8 cellular contexts compared by ENCODE assay signal in genomic region chr12:109097435-109098141, GRCh38. TPM values are rescaled to one million over a fixed set of nuclear protein-coding genes. Genes with fewer than 3 reads are reported as not detected.
DNase-seq lines count a peak whose midpoint lies in the region; ATAC-seq and TF ChIP-seq lines count a peak whose summit lies in the region.

UNG (plus strand) TSS chr12:109097597; CDS start chr12:109097680, 83 bp downstream.

- peaks cover 17% of the 10 kb centered on the region for H3K4me1 ChIP-seq in PC-3 (ENCODE audit: insufficient read depth, low read length)
- H3K4me1 ChIP-seq in mucosa of descending colon (ENCODE audit: low read depth), result peaks cover 20% of the 10 kb centered on the region

- intact Hi-C loops in PC-3 (cut with micrococcal nuclease), result loop anchor here (1.0 to 10.0 kb wide), 3 partner anchors 95 to 582 kb away; partner anchors contain the start of genes CORO1C and FICD
- intact Hi-C loops in mucosa of descending colon (cut with DNase I, micrococcal nuclease), result loop anchor here in 1 of 2 donors (10.0 kb wide), 1 partner anchor 533 kb away; the partner anchor contains the start of genes ISCU and SART3

- H3K79me2 ChIP-seq in PC-3 (ENCODE audit: low read length), result peaks cover 35% of the 10 kb centered on the region

- peak within 1 kb of the TSS; percentile 77 for H3K4me3 ChIP-seq in Jurkat, Clone E6-1 (ENCODE audit: low read length)
- peak within 1 kb of the TSS; percentile 83 for H3K4me3 ChIP-seq in PC-3 (ENCODE audit: low read length)
- H3K4me3 ChIP-seq in epithelial cell of esophagus (ENCODE audit: low read length), result peak within 1 kb of the TSS; percentile 76
- peak within 1 kb of the TSS; percentile 29 for H3K4me3 ChIP-seq in mucosa of descending colon

- H3K36me3 ChIP-seq in PC-3 (ENCODE audit: low read depth, low read length) (peaks cover 21% of the 10 kb centered on the region), mucosa of descending colon (ENCODE audit: low read depth) (peaks cover 3% of the 10 kb centered on the region)

- H3K4me2 ChIP-seq in PC-3 (ENCODE audit: low read length), result peak within 1 kb of the TSS; percentile 95

- no peaks in the 10 kb centered on the region for H3K27me3 ChIP-seq in PC-3 (ENCODE audit: low read length)

- peak within 1 kb of the TSS; percentile 96 for H3K9ac ChIP-seq in PC-3 (ENCODE audit: low read length)

- POLR2A ChIA-PET in PC-3 (lab: Charles Lee; ENCODE audit: unreplicated experiment), result no interaction called here

- BruUV-seq in PC-3 (replicated peaks; lab: Mats Ljungman, UMichigan), result no TSS peak

- H4K20me1 ChIP-seq in PC-3 (ENCODE audit: low read length), result peaks cover 22% of the 10 kb centered on the region

- peak within 1 kb of the TSS; percentile 97 for H2AFZ ChIP-seq in PC-3 (ENCODE audit: low read length)

- no peaks in the 10 kb centered on the region for H3K9me2 ChIP-seq in PC-3 (replicated peaks; ENCODE audit: low read length)

- H3F3A ChIP-seq in PC-3 (ENCODE audit: low read length, unreplicated experiment), result no peaks in the 10 kb centered on the region

- ATAC-seq in GM21619 (IDR thresholded peaks at IDR 0.05; ENCODE audit: unreplicated experiment) (peak; percentile 87), PC-3 (peak; percentile 92), mucosa of descending colon (peak; percentile 94)

- DNase-seq in DMS114 treated with DMSO at 0.1 percent for 48 hours (lab: John Stamatoyannopoulos, UW; ENCODE audit: unreplicated experiment), result peak; percentile 91
- DNase-seq in Jurkat, Clone E6-1 (ENCODE audit: low read depth, low spot score), result peak; percentile 91
- peak; percentile 98 for DNase-seq in PC-3
- DNase-seq in activated T-cell treated with anti-CD3 and anti-CD28 coated beads for 4 hours, result peak; percentile 97
- DNase-seq in epithelial cell of esophagus (ENCODE audit: low read depth), result peak; percentile 97
- DNase-seq in mucosa of descending colon, result peak; percentile 97 to 99 (median 98)
- peak; percentile 93 for DNase-seq in stimulated activated CD8-positive, alpha-beta memory T cell treated with anti-CD3 and anti-CD28 coated beads, Interleukin-4, amount 100 ng/mL, for 1 hour (ENCODE audit: low read depth in 2 of 2, low spot score in 1 of 2)

- peak within 1 kb of the TSS; percentile 75 for H3K27ac ChIP-seq in PC-3 (ENCODE audit: low read length)

- CTCF ChIA-PET in PC-3 (lab: Charles Lee), result interaction anchor here (1.5 kb wide), 1 partner anchor 14 kb away, joined by 4 read pairs; no protein-coding TSS in a partner anchor

- no peaks in the 10 kb centered on the region for H3K9me3 ChIP-seq in PC-3 (ENCODE audit: low read length)
- no peaks in the 10 kb centered on the region for H3K9me3 ChIP-seq in mucosa of descending colon

- no peak for TF ChIP-seq CTCF in PC-3 (conservative IDR thresholded peaks at IDR 0.05; ENCODE audit: low read depth, low read length)
- TF ChIP-seq CTCF in epithelial cell of esophagus (IDR thresholded peaks at IDR 0.05; ENCODE audit: insufficient read depth, low read depth, low read length, missing control alignments), result no peak
- TF ChIP-seq CTCF in mucosa of descending colon (IDR thresholded peaks at IDR 0.05), result no peak

RNA-seq across cellular contexts. Expression of gene UNG, which starts in this region (rescaled TPM):
- 102 TPM for polyA plus RNA-seq in Jurkat, Clone E6-1 (2012; ENCODE audit: insufficient read depth, insufficient read length)
- total RNA-seq in PC-3 (2014; rRNA removed), result 168 and 179 TPM in 2 replicates
- 10 to 100 TPM; 22.1 to 39.4 (median 35.6) TPM for total RNA-seq in mucosa of descending colon

Comparison
In these comparisons a context has a peak if more than half of its experiments do, and no peak if none do; other contexts are left out.
1. Peak in every context shown above with its lines: DNase-seq, ATAC-seq, H3K4me3 ChIP-seq and H3K27ac ChIP-seq.
2. H3K4me3 ChIP-seq: peak in every context shown above with its lines; median percentile 83 in PC-3; 77 in Jurkat, Clone E6-1; 76 in epithelial cell of esophagus; 29 in mucosa of descending colon.